Comparison of ENCODE assay signal across 7 cellular contexts in the genomic region with DNA sequence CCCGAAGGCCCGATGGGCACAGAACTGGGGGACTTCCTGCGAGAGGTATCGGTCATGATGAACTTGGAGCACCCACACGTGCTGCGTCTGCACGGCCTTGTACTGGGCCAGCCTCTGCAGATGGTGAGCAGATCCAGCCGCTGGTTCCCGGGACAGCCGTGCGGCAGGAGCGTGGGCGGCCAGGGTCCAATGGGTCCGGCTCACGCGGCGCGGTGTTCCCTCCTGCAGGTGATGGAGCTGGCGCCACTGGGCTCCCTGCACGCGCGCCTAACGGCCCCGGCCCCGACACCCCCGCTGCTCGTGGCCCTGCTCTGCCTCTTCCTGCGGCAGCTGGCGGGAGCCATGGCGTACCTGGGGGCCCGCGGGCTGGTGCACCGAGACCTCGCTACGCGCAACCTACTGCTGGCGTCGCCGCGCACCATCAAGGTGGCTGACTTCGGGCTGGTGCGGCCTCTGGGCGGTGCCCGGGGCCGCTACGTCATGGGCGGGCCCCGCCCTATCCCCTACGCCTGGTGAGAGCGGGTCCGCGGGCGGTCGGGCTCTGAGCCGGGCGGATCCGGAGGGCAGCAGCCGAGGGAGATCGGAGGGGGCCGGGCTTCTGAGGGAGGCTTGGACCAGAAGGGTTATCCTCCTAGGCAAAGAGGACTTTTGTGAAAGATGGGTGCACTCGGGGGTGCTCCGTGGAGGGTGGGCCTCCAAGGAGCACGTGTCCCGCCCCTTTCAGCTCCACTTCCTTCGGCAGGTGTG. TPM values are rescaled to one million over a fixed set of nuclear protein-coding genes. Genes with fewer than 3 reads are reported as not detected.
A peak's percentile ranks its signal among the peaks of the same experiment; 100 is the strongest.
DNase-seq lines count a peak whose midpoint lies in the region; ATAC-seq and TF ChIP-seq lines count a peak whose summit lies in the region.
"Had no signal": no experiment of that assay in that cellular context is flagged by ENCODE, and none has a peak within 500 bp of the region (broad histone marks: within the 10 kb centered on the region; RNA-seq: fewer than 3 reads in every experiment).

No MANE protein-coding gene starts in this region.

- H3K4me3 Mint-ChIP-seq in HFFc6: peak overlapping the region; percentile 37; the same call in 1 of the 2 replicates

- TF ChIP-seq CTCF in HFFc6 (IDR thresholded peaks at IDR 0.05) (no peak), foreskin keratinocyte (conservative IDR thresholded peaks at IDR 0.05) (no peak)

- H3K27me3 ChIP-seq in foreskin keratinocyte: no peaks in the 10 kb centered on the region

- H3K27me3 Mint-ChIP-seq in HFFc6 (ENCODE audit: insufficient read depth): peaks cover 18% of the 10 kb centered on the region

- H3K4me1 ChIP-seq in foreskin keratinocyte: peaks cover 3% of the 10 kb centered on the region

- H3K36me3 Mint-ChIP-seq in HFFc6 (ENCODE audit: low read depth): peaks cover 10% of the 10 kb centered on the region

- H3K27ac Mint-ChIP-seq in HFFc6: no peak overlapping the region

- peaks cover 6% of the 10 kb centered on the region for H3K4me1 Mint-ChIP-seq in HFFc6 (ENCODE audit: low read depth)

- H3K27ac ChIP-seq in foreskin keratinocyte: no peak overlapping the region
- H3K27ac ChIP-seq: parathyroid adenoma had no signal

- peaks cover 11% of the 10 kb centered on the region for H3K9me3 Mint-ChIP-seq in HFFc6

- ATAC-seq in foreskin keratinocyte: peak; percentile 51

- no peak for DNase-seq in HFFc6
- peak; percentile 74 to 75 for DNase-seq in activated CD4-positive, alpha-beta T cell treated with anti-CD3 and anti-CD28 coated beads for 4 hours
- DNase-seq in foreskin keratinocyte: no peak
- peak; percentile 77 to 83 for DNase-seq in stimulated activated CD4-positive, alpha-beta T cell treated with anti-CD3 and anti-CD28 coated beads, Interleukin-2, amount 100 ng/mL, for 24 hours
- DNase-seq in kidney glomerular epithelial cell (lab: John Stamatoyannopoulos, UW): no peak
- DNase-seq in amniotic stem cell (lab: John Stamatoyannopoulos, UW): no peak

RNA-seq across cellular contexts. Expression of a gene that starts 3.0 kb away (rescaled TPM):
- total RNA-seq in HFFc6 (2021; fragmentation: NEBNext Ultra II Directional; extraction: Animal tissue kit (Norgen Biotek cat#: 25700)): under 1 TPM; 0.20 to 0.41 (median 0.26) TPM
- 7.5 and 11.2 TPM in 2 replicates for total RNA-seq in foreskin keratinocyte
- 6.5 and 9.3 TPM in 2 replicates for polyA plus RNA-seq in foreskin keratinocyte

RNA-seq across cellular contexts. Expression of a gene that starts 10.4 kb away (rescaled TPM):
- 100 to 1,000 TPM in 1 of 6 experiments, 10 to 100 TPM in 5; 85.6 to 114 (median 98.5) TPM for total RNA-seq in HFFc6 (2021; fragmentation: NEBNext Ultra II Directional; extraction: Animal tissue kit (Norgen Biotek cat#: 25700))
- 54.9 and 74.5 TPM in 2 replicates for total RNA-seq in foreskin keratinocyte
- polyA plus RNA-seq in foreskin keratinocyte: 122 and 145 TPM in 2 replicates

RNA-seq across cellular contexts. Expression of a gene that starts 20.0 kb away (rescaled TPM):
- total RNA-seq in HFFc6 (2021; fragmentation: NEBNext Ultra II Directional; extraction: Animal tissue kit (Norgen Biotek cat#: 25700)): 10 to 100 TPM; 52.2 to 79.1 (median 72.3) TPM
- total RNA-seq in foreskin keratinocyte: 128 and 131 TPM in 2 replicates
- 214 and 222 TPM in 2 replicates for polyA plus RNA-seq in foreskin keratinocyte

RNA-seq across cellular contexts. Expression of a gene that starts 23.7 kb away (rescaled TPM):
- 10 to 100 TPM; 41.3 to 57.3 (median 46.2) TPM for total RNA-seq in HFFc6 (2021; fragmentation: NEBNext Ultra II Directional; extraction: Animal tissue kit (Norgen Biotek cat#: 25700))
- total RNA-seq in foreskin keratinocyte: 4.9 and 7.6 TPM in 2 replicates
- polyA plus RNA-seq in foreskin keratinocyte: 7.7 and 9.4 TPM in 2 replicates

RNA-seq across cellular contexts. Expression of a gene that starts 29.0 kb away (rescaled TPM):
- not detected for total RNA-seq in HFFc6 (2021; fragmentation: NEBNext Ultra II Directional; extraction: Animal tissue kit (Norgen Biotek cat#: 25700))
- not detected in 2 replicates for total RNA-seq in foreskin keratinocyte
- polyA plus RNA-seq in foreskin keratinocyte: not detected in 2 replicates

Comparison
In these comparisons a context has a peak if more than half of its experiments do, and no peak if none do; other contexts are left out.
1. DNase-seq: peak in activated CD4-positive, alpha-beta T cell treated with anti-CD3 and anti-CD28 coated beads for 4 hours (2 of 2) and stimulated activated CD4-positive, alpha-beta T cell treated with anti-CD3 and anti-CD28 coated beads, Interleukin-2, amount 100 ng/mL, for 24 hours (2 of 2); none in HFFc6 (single experiment), foreskin keratinocyte (0 of 2), kidney glomerular epithelial cell (single experiment) and amniotic stem cell (single experiment).